ENCODE assay signal across 14 cellular contexts in genomic region chr7:106420741-106421140, GRCh38.
DNase-seq lines count a peak whose midpoint lies in the region; ATAC-seq, FAIRE-seq and TF ChIP-seq lines count a peak whose summit lies in the region.
"Had no signal": no experiment of that assay in that cellular context is flagged by ENCODE, and none has a peak within 500 bp of the region (broad histone marks: within the 10 kb centered on the region; RNA-seq: fewer than 3 reads in every experiment).

No MANE protein-coding gene starts in this region.

- 40% methylated on average over 5 of the region's 5 CpGs for WGBS in right cardiac atrium
- WGBS in stomach, 5 donors, result 62 to 79% (median 69%) methylated on average over 4 to 5 of the region's 5 CpGs

- H3K9me3 ChIP-seq in right cardiac atrium (ENCODE audit: control insufficient read depth, low read length), result no peaks in the 10 kb centered on the region
- H3K9me3 ChIP-seq in stomach, result peaks cover 0 to 8% (median 0%) of the 10 kb centered on the region in 4 donors

- H3K9me3 Mint-ChIP-seq in stimulated activated naive B cell treated with anti-CD40 and anti-IgM and Interleukin-4, amounts not matched to agents 10 μg/mL and 1 μg/mL and 100 μg/mL, for 72 hours, result peaks cover 8 to 14% of the 10 kb centered on the region in 2 donors

- intact Hi-C loops in right cardiac atrium (cut with DNase I), result no loop called here
- intact Hi-C loops in stomach (cut with DNase I; ENCODE audit: low total_unique reads), result no loop called here

- no peaks in the 10 kb centered on the region for H3K36me3 ChIP-seq in stomach

- H3K27ac ChIP-seq in RWPE1 (peak overlapping the region; percentile 45), right cardiac atrium (ENCODE audit: low read length) (peak overlapping the region; percentile 71), stomach (peak overlapping the region; percentile 14 to 91 (median 74))

- no peak overlapping the region for H3K27ac Mint-ChIP-seq in stimulated activated naive B cell treated with anti-CD40 and anti-IgM and Interleukin-4, amounts not matched to agents 10 μg/mL and 1 μg/mL and 100 μg/mL, for 72 hours

- no peak for TF ChIP-seq POLR2A in stomach (IDR thresholded peaks at IDR 0.05)

- CTCF ChIA-PET in RWPE1 (lab: Yijun Ruan, JAX), result no interaction called here

- POLR2A ChIA-PET in RWPE1 (lab: Yijun Ruan, JAX; ENCODE audit: low non-redundant PET), result no interaction called here

- H3K4me1 Mint-ChIP-seq in stimulated activated naive B cell treated with anti-CD40 and anti-IgM and Interleukin-4, amounts not matched to agents 10 μg/mL and 1 μg/mL and 100 μg/mL, for 72 hours, result peaks cover 31 to 49% of the 10 kb centered on the region in 2 donors

- H3K4me3 ChIP-seq in right cardiac atrium (ENCODE audit: low read length) (no peak overlapping the region), stomach (no peak overlapping the region)

- TF ChIP-seq CTCF in RWPE1 (conservative IDR thresholded peaks at IDR 0.05; ENCODE audit: low read depth), result no peak
- no peak for TF ChIP-seq CTCF in stomach (IDR thresholded peaks at IDR 0.05)
- no peak for TF ChIP-seq CTCF in D721Med (IDR thresholded peaks at IDR 0.05; ENCODE audit: insufficient read depth, missing control alignments)

- no peaks in the 10 kb centered on the region for H3K27me3 Mint-ChIP-seq in stimulated activated naive B cell treated with anti-CD40 and anti-IgM and Interleukin-4, amounts not matched to agents 10 μg/mL and 1 μg/mL and 100 μg/mL, for 72 hours

- no peak overlapping the region for H3K4me3 Mint-ChIP-seq in stimulated activated naive B cell treated with anti-CD40 and anti-IgM and Interleukin-4, amounts not matched to agents 10 μg/mL and 1 μg/mL and 100 μg/mL, for 72 hours

- peaks cover 0 to 2% of the 10 kb centered on the region in 2 donors for H3K36me3 Mint-ChIP-seq in stimulated activated naive B cell treated with anti-CD40 and anti-IgM and Interleukin-4, amounts not matched to agents 10 μg/mL and 1 μg/mL and 100 μg/mL, for 72 hours

- TF ChIP-seq EP300 in stomach (IDR thresholded peaks at IDR 0.05), result no peak

- ATAC-seq in right cardiac atrium (no peak), left lobe of liver (no peak)
- ATAC-seq in stimulated activated naive B cell treated with anti-CD40 and anti-IgM and Interleukin-4, amounts not matched to agents 10 μg/mL and 1 μg/mL and 100 μg/mL, for 72 hours (replicated peaks), result no peak
- ATAC-seq: esophagus mucosa; PC-3; stimulated activated naive CD8-positive, alpha-beta T cell treated with anti-CD3 and anti-CD28 coated beads, Interleukin-15, amount 100 ng/mL, for 72 hours had no signal

- no peak for FAIRE-seq in D721Med (lab: Jason Lieb, UNC)

- H3K4me1 ChIP-seq in right cardiac atrium (ENCODE audit: control insufficient read depth, insufficient read depth, low read length), result peaks cover 14% of the 10 kb centered on the region
- peaks cover 37 to 79% (median 43%) of the 10 kb centered on the region in 4 donors for H3K4me1 ChIP-seq in stomach

- peak; percentile 3 for DNase-seq in SKM-1 treated with dmso at 0.1 percent for 144 hours (lab: John Stamatoyannopoulos, UW; ENCODE audit: unreplicated experiment)
- DNase-seq in SKM-1 (lab: John Stamatoyannopoulos, UW; ENCODE audit: unreplicated experiment), result no peak
- DNase-seq in RWPE1 (ENCODE audit: low spot score), result no peak
- DNase-seq in right cardiac atrium, result no peak
- DNase-seq in stomach, result no peak
- DNase-seq in left lobe of liver (ENCODE audit: low spot score), result no peak
- no peak for DNase-seq in D721Med (ENCODE audit: insufficient read length, low spot score)
- DNase-seq in stimulated activated naive B cell treated with anti-CD40 and anti-IgM and Interleukin-4, amounts not matched to agents 10 μg/mL and 1 μg/mL and 100 μg/mL, for 72 hours, result no peak
- DNase-seq: activated T-cell treated with anti-CD3 and anti-CD28 coated beads for 4 hours; central memory CD4-positive, alpha-beta T cell; KG1; PC-3; stimulated activated naive CD8-positive, alpha-beta T cell treated with anti-CD3 and anti-CD28 coated beads, Interleukin-15, amount 100 ng/mL, for 72 hours had no signal

- no peaks in the 10 kb centered on the region for H3K27me3 ChIP-seq in right cardiac atrium (ENCODE audit: control insufficient read depth, insufficient read depth)
- no peaks in the 10 kb centered on the region for H3K27me3 ChIP-seq in stomach
